In the genomic region with DNA sequence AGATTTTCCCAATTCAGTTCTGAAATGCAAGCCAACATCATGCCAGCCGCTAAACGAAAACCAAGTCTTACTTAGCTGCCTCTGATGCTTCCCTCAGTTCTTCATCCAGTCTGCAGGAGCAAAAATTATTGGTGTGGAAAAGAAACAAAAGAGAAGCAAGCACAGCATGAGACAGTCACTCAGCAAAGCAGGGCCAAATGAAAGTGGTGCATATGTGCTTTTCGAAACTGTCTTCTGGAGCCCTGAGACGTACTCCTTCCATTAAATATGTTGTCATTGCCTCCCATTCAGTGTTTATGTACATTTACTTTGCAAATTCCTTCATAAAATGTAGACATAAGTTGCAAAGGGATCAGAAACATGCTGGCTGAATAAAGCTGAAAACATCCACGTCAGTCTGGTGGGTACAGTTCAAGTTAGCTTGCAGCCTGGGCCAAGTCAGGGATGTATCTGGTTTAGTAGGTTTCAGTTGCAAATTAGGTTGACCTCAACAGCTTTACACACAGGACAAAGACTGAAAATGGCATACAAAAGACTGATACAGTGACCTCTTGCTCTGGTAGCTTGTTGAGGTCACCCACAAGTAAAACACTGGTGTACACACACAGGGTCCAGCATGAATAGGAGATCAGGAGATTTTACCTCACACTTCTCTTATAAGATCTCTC, we compare ENCODE assay signal across 14 cellular contexts.
DNase-seq lines count a peak whose midpoint lies in the region; ATAC-seq lines count a peak whose summit lies in the region.
"Had no signal": no experiment of that assay in that cellular context is flagged by ENCODE, and none has a peak within 500 bp of the region (broad histone marks: within the 10 kb centered on the region; RNA-seq: fewer than 3 reads in every experiment).

No MANE protein-coding gene starts in this region.

- H3K27ac Mint-ChIP-seq in effector memory CD8-positive, alpha-beta T cell, result no peak overlapping the region
- H3K27ac Mint-ChIP-seq: activated T-helper 1 cell treated with anti-CD3 and anti-CD28 coated beads, Interleukin-12 subunit alpha, Interleukin-12 subunit beta, Interleukin-2, Interleukin-4 antibody, amounts not matched to agents 30 ng/mL and 10 ng/mL and 1 ng/mL, durations not matched to agents 14 hours and 24 hours and 36 hours had no signal

- H3K27me3 Mint-ChIP-seq in effector memory CD8-positive, alpha-beta T cell, result no peaks in the 10 kb centered on the region

- peak; percentile 70 for DNase-seq in cerebellar cortex (ENCODE audit: low spot score)
- DNase-seq in hypothalamus (lab: John Stamatoyannopoulos, UW), result no peak
- DNase-seq in effector memory CD8-positive, alpha-beta T cell, result no peak
- DNase-seq in NCI-H1694 treated with DMSO at 0.1 percent for 48 hours (lab: John Stamatoyannopoulos, UW), result no peak
- no peak for DNase-seq in germinal center (ENCODE audit: low spot score)
- DNase-seq: central memory CD4-positive, alpha-beta T cell; GOT3; midbrain; NCI-H1048; stimulated activated CD8-positive, alpha-beta memory T cell treated with anti-CD3 and anti-CD28 coated beads, Interleukin-4, amount 100 ng/mL, for 48 hours had no signal

- ATAC-seq in GM18517 (IDR thresholded peaks at IDR 0.05; ENCODE audit: unreplicated experiment) (peak; percentile 97), GM21526 (IDR thresholded peaks at IDR 0.05; ENCODE audit: low FRiP score, unreplicated experiment) (peak; percentile 92), HG03103 (IDR thresholded peaks at IDR 0.05; ENCODE audit: low read depth, unreplicated experiment) (peak; percentile 86)
- no peak for ATAC-seq in effector memory CD8-positive, alpha-beta T cell (replicated peaks)

- peaks cover 2% of the 10 kb centered on the region in 2 donors for H3K4me1 Mint-ChIP-seq in effector memory CD8-positive, alpha-beta T cell (ENCODE audit: low read depth in 2 of 2)

- H3K4me3 Mint-ChIP-seq in effector memory CD8-positive, alpha-beta T cell, result no peak overlapping the region
- H3K4me3 Mint-ChIP-seq: activated T-helper 1 cell treated with anti-CD3 and anti-CD28 coated beads, Interleukin-12 subunit alpha, Interleukin-12 subunit beta, Interleukin-2, Interleukin-4 antibody, amounts not matched to agents 30 ng/mL and 10 ng/mL and 1 ng/mL, durations not matched to agents 14 hours and 24 hours and 36 hours had no signal

- H3K36me3 Mint-ChIP-seq in effector memory CD8-positive, alpha-beta T cell (ENCODE audit: insufficient read depth), result no peaks in the 10 kb centered on the region

- no peaks in the 10 kb centered on the region for H3K9me3 Mint-ChIP-seq in effector memory CD8-positive, alpha-beta T cell
- H3K9me3 Mint-ChIP-seq: activated T-helper 1 cell treated with anti-CD3 and anti-CD28 coated beads, Interleukin-12 subunit alpha, Interleukin-12 subunit beta, Interleukin-2, Interleukin-4 antibody, amounts not matched to agents 30 ng/mL and 10 ng/mL and 1 ng/mL, durations not matched to agents 14 hours and 24 hours and 36 hours had no signal
